Comparison of ENCODE assay signal across 1 cellular context in the genomic region with DNA sequence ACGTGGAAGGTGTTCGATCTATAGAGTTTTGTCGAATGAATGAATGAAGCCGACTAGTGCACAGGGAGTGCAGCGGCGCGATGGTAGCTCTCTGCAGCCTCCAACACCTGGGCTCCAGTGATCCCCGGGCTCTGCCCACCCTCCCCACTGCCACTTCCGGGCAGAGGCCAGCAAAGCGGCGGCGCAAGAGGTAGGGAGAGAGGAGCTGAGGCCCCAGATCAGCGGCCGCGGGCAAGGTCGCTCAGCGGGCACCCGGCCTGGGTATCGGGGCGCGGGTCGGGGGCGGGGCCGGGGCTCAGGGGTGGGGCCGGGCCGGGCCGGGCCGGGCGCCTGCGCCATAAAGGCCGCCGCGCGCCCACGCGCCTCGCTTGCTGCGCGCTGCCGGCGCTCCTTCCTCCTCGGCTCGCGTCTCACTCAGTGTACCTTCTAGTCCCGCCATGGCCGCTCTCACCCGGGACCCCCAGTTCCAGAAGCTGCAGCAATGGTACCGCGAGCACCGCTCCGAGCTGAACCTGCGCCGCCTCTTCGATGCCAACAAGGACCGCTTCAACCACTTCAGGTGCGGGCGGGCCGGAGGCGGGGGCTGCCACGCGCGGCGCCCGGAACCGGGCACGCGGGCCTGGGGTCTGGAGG.
TF ChIP-seq lines count a peak whose summit lies in the region.

Gene GPI (plus strand): TSS at position 367 of the 633 bp plus-strand sequence. CDS start 71 bp downstream, at position 438.

TF ChIP-seq in IMR-90, 13 proteins besides CTCF, POLR2A, EP300 and RAD21 (continued from another document):
- TF ChIP-seq MXI1 (IDR thresholded peaks at IDR 0.05; ENCODE audit: borderline replicate concordance, low read depth, low read length): peak; percentile 43; the same call in 1 of the 2 replicates
TF ChIP-seq in IMR-90: peak in this region for 1.
